8 cellular contexts compared by ENCODE assay signal in genomic region chr5:126998201-126998631, GRCh38. TPM values are rescaled to one million over a fixed set of nuclear protein-coding genes. Genes with fewer than 3 reads are reported as not detected.
DNase-seq lines count a peak whose midpoint lies in the region; ATAC-seq and TF ChIP-seq lines count a peak whose summit lies in the region.

No MANE protein-coding gene starts in this region.

- DNase-seq in heart left ventricle (peak in 1 of 5 donors; percentile 27), right cardiac atrium (no peak), astrocyte of the spinal cord (ENCODE audit: low read depth, low spot score) (peak; percentile 64), smooth muscle cell (lab: John Stamatoyannopoulos, UW; ENCODE audit: unreplicated experiment) (no peak), trophoblast cell (no peak)
- DNase-seq in activated naive CD4-positive, alpha-beta T cell treated with anti-CD3 and anti-CD28 coated beads, Interleukin-2, amount 50 U/mL, for 16 hours = no peak

- H2BK120ac ChIP-seq in trophoblast cell (ENCODE audit: insufficient read depth, low read length, poor library complexity) = no peak overlapping the region

- ATAC-seq in heart left ventricle (peak in 3 of 4 donors; percentile 24 to 46 (median 43)), right cardiac atrium (no peak), HG03103 (IDR thresholded peaks at IDR 0.05; ENCODE audit: low read depth, unreplicated experiment) (peak; percentile 59), GM18520 (IDR thresholded peaks at IDR 0.05; ENCODE audit: unreplicated experiment) (no peak)

- H3K14ac ChIP-seq in trophoblast cell (ENCODE audit: low read length) = no peak overlapping the region

- TF ChIP-seq CTCF in heart left ventricle (IDR thresholded peaks at IDR 0.05) (no peak), astrocyte of the spinal cord (IDR thresholded peaks at IDR 0.05; ENCODE audit: low read depth, low read length) (no peak), smooth muscle cell (IDR thresholded peaks at IDR 0.05; ENCODE audit: borderline replicate concordance, insufficient read depth, poor library complexity, severe bottlenecking) (no peak)

- peaks cover 0 to 62% (median 40%) of the 10 kb centered on the region in 12 donors for H3K4me1 ChIP-seq in heart left ventricle
- H3K4me1 ChIP-seq in right cardiac atrium (ENCODE audit: control insufficient read depth, insufficient read depth, low read length) = peaks cover 23% of the 10 kb centered on the region
- peaks cover 4% of the 10 kb centered on the region for H3K4me1 ChIP-seq in smooth muscle cell (ENCODE audit: low read depth)
- H3K4me1 ChIP-seq in trophoblast cell (ENCODE audit: control insufficient read depth in 1 of 2, insufficient read depth in 2 of 2, low read length in 2 of 2) = peaks cover 0 to 11% of the 10 kb centered on the region in 2 experiments

- H3K23ac ChIP-seq in trophoblast cell (ENCODE audit: low read length) = no peak overlapping the region

- no peaks in the 10 kb centered on the region for H3K79me1 ChIP-seq in trophoblast cell (ENCODE audit: low read length)

- no peak overlapping the region for H2BK12ac ChIP-seq in trophoblast cell (ENCODE audit: low read length)

- H3K4me3 ChIP-seq in heart left ventricle (no peak overlapping the region), right cardiac atrium (ENCODE audit: low read length) (no peak overlapping the region), astrocyte of the spinal cord (ENCODE audit: low read depth, low read length) (no peak overlapping the region), smooth muscle cell (no peak overlapping the region), trophoblast cell (ENCODE audit: low read depth, low read length) (no peak overlapping the region)

- H2AFZ ChIP-seq in smooth muscle cell (ENCODE audit: low read depth) = no peak overlapping the region
- no peak overlapping the region for H2AFZ ChIP-seq in trophoblast cell (ENCODE audit: insufficient read depth, low read length, poor library complexity)

- H3K36me3 ChIP-seq in heart left ventricle (no peaks in the 10 kb centered on the region), smooth muscle cell (ENCODE audit: low read depth) (no peaks in the 10 kb centered on the region), trophoblast cell (ENCODE audit: control insufficient read depth in 1 of 2, insufficient read depth in 2 of 2, low read length in 2 of 2) (no peaks in the 10 kb centered on the region)

- intact Hi-C loops in heart left ventricle (cut with DNase I) (loop anchor here in 1 of 10 donors (5.0 kb wide), 1 partner anchor 66 kb away; no protein-coding TSS in a partner anchor), right cardiac atrium (cut with DNase I) (no loop called here)

- peaks cover 5% of the 10 kb centered on the region for H3K79me2 ChIP-seq in smooth muscle cell (ENCODE audit: low read depth)
- no peaks in the 10 kb centered on the region for H3K79me2 ChIP-seq in trophoblast cell (ENCODE audit: control insufficient read depth, insufficient read depth, low read length, poor library complexity)

- 17 to 47% (median 34%) methylated on average over 2 of the region's 2 CpGs for WGBS in heart left ventricle, 4 donors
- 51% methylated on average over 2 of the region's 2 CpGs for WGBS in right cardiac atrium
- 72% methylated on average over 2 of the region's 2 CpGs for WGBS in smooth muscle cell (ENCODE audit: low lambda C conversion rate)
- WGBS in trophoblast cell (ENCODE audit: extremely low coverage, insufficient coverage, insufficient read length) = no CpG with 5 or more reads among the region's 2 CpGs

- H3K27me3 ChIP-seq in heart left ventricle (no peaks in the 10 kb centered on the region), right cardiac atrium (ENCODE audit: control insufficient read depth, insufficient read depth) (no peaks in the 10 kb centered on the region), smooth muscle cell (ENCODE audit: low read depth) (no peaks in the 10 kb centered on the region), trophoblast cell (ENCODE audit: insufficient read depth, low read length) (no peaks in the 10 kb centered on the region)

- H2AK5ac ChIP-seq in trophoblast cell (ENCODE audit: low read length) = no peak overlapping the region

- H3K9ac ChIP-seq in smooth muscle cell (ENCODE audit: low read depth) (no peak overlapping the region), trophoblast cell (ENCODE audit: low read length) (no peak overlapping the region)

- no peaks in the 10 kb centered on the region for H3K9me3 ChIP-seq in heart left ventricle
- no peaks in the 10 kb centered on the region for H3K9me3 ChIP-seq in right cardiac atrium (ENCODE audit: control insufficient read depth, low read length)
- no peaks in the 10 kb centered on the region for H3K9me3 ChIP-seq in smooth muscle cell (replicated peaks; ENCODE audit: low read depth)
- no peaks in the 10 kb centered on the region for H3K9me3 ChIP-seq in trophoblast cell (ENCODE audit: insufficient read depth, low read depth, low read length)

- no peak overlapping the region for H4K8ac ChIP-seq in trophoblast cell (ENCODE audit: low read depth, low read length)

- H3K4me2 ChIP-seq in smooth muscle cell (no peak overlapping the region), trophoblast cell (ENCODE audit: low read length) (no peak overlapping the region)

- no peak overlapping the region for H4K91ac ChIP-seq in trophoblast cell (ENCODE audit: low read depth, low read length)

- H3K27ac ChIP-seq in heart left ventricle (peak overlapping the region in 6 of 12 donors; percentile 1 to 45 (median 15)), right cardiac atrium (ENCODE audit: low read length) (no peak overlapping the region), smooth muscle cell (ENCODE audit: low read depth) (no peak overlapping the region), trophoblast cell (ENCODE audit: low read depth, low read length) (no peak overlapping the region)

- no peak overlapping the region for H3K18ac ChIP-seq in trophoblast cell (ENCODE audit: low read length)

- no peaks in the 10 kb centered on the region for H4K20me1 ChIP-seq in smooth muscle cell (ENCODE audit: low read depth)

- no peak for TF ChIP-seq POLR2A in heart left ventricle (IDR thresholded peaks at IDR 0.05)

- H4K12ac ChIP-seq in trophoblast cell (ENCODE audit: low read depth, low read length) = no peak overlapping the region

- no peak overlapping the region for H3K4ac ChIP-seq in trophoblast cell (ENCODE audit: low read depth, low read length)

- no peak overlapping the region for H2BK5ac ChIP-seq in trophoblast cell (ENCODE audit: low read depth, low read length, poor library complexity)

- in situ Hi-C loops in astrocyte of the spinal cord (cut with HindIII; ENCODE audit: low sequenced_read_pairs) = no loop called here

- peaks cover 8% of the 10 kb centered on the region for H3F3A ChIP-seq in smooth muscle cell (ENCODE audit: low read depth)

RNA-seq across cellular contexts. Expression of gene MARCHF3, which starts 32.1 kb away (rescaled TPM):
- total RNA-seq in heart left ventricle (10 to 100 TPM; 19.9 to 50.3 (median 38.0) TPM), right cardiac atrium (10 to 100 TPM; 13.4 to 27.0 (median 16.7) TPM), smooth muscle cell (6.7 and 30.8 TPM in 2 replicates)
- polyA plus RNA-seq in heart left ventricle (100 to 1,000 TPM in 1 of 2 donors, 1 to 10 TPM in 1; 9.9 to 113 TPM), right cardiac atrium (11.0 TPM), smooth muscle cell (16.8 and 17.8 TPM in 2 replicates)
- polyA plus RNA-seq in trophoblast cell (2013) = 0.57 and 0.67 TPM in 2 replicates

Comparison
In these comparisons a context has a peak if more than half of its experiments do, and no peak if none do; other contexts are left out.
1. ATAC-seq: peak in heart left ventricle (3 of 4) and HG03103 (single experiment); none in right cardiac atrium (0 of 2) and GM18520 (single experiment).